9 cellular contexts compared by ENCODE assay signal in the genomic region with DNA sequence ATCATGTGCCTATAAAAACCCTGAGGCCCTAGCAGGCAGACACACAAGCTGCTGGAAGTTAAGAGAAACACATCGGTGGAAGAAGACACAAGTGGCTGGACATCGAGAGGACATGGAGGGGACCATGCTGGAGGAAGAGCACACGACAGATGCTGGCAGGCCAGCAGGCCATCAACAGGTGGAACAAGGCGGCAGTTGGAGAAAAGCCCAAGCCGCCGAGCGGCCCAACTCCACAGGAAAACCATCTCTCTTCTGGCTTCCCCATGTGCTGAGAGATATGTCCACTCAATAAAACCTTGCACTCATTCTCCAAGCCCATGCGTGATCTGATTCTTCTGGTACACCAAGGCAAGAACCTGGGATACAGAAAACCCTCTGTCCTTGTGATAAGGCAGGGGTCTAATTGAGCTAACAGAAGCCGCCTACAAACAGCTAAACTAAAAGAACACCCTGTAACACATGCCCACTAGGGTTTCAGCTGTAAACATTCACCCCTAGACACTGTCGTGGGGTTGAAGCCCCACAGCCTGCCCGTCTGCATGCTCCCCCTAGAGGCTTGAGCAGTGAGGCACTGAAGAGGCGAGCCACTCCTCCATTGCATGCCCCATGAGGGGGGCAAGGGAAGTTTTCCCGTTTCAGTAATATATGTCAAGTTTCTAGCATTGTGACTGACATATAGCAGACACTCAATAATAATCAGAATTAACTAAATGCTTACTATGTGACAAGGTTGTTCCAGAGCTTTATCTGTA. TPM values are rescaled to one million over a fixed set of nuclear protein-coding genes. Genes with fewer than 3 reads are reported as not detected.
DNase-seq lines count a peak whose midpoint lies in the region; ATAC-seq, FAIRE-seq and TF ChIP-seq lines count a peak whose summit lies in the region.
"Had no signal": no experiment of that assay in that cellular context is flagged by ENCODE, and none has a peak within 500 bp of the region (broad histone marks: within the 10 kb centered on the region; RNA-seq: fewer than 3 reads in every experiment).

No MANE protein-coding gene starts in this region.

- peak; percentile 69 for ATAC-seq in stimulated activated naive CD8-positive, alpha-beta T cell treated with anti-CD3 and anti-CD28 coated beads, Interleukin-15, Interleukin-2, amounts not matched to agents 100 U/mL and 50 U/mL, for 24 hours

- H3K4me1 Mint-ChIP-seq in MCF 10A (ENCODE audit: insufficient read depth, unreplicated experiment): no peaks in the 10 kb centered on the region

- 95% methylated on average over 9 of the region's 13 CpGs for WGBS in mammary epithelial cell (ENCODE audit: low coverage, missing lambda C conversion rate)

- CTCF ChIA-PET in mammary epithelial cell (lab: Charles Lee; ENCODE audit: low non-redundant PET) (no interaction called here), MCF 10A (lab: Yijun Ruan, JAX) (interaction anchor here (0.7 to 4.5 kb wide), 8 partner anchors 11 to 363 kb away, joined by 3 to 60 read pairs (median 8); no protein-coding TSS in a partner anchor)

- H3K27ac ChIP-seq in mammary epithelial cell (ENCODE audit: insufficient read depth, low read depth, low read length) (no peak overlapping the region), Karpas-422 (ENCODE audit: low read length) (no peak overlapping the region), kidney (ENCODE audit: low read depth in 2 of 2, low read length in 2 of 2) (no peak overlapping the region)
- H3K27ac ChIP-seq: uterus had no signal

- H3K36me3 ChIP-seq in mammary epithelial cell (ENCODE audit: insufficient read depth, low read length) (no peaks in the 10 kb centered on the region), Karpas-422 (ENCODE audit: insufficient read depth, low read length) (no peaks in the 10 kb centered on the region), kidney (ENCODE audit: control insufficient read depth in 1 of 2, insufficient read depth in 2 of 2, low read length in 2 of 2) (no peaks in the 10 kb centered on the region)
- H3K36me3 ChIP-seq: uterus had no signal

- H4K20me1 ChIP-seq in mammary epithelial cell (ENCODE audit: insufficient read depth, low read length): no peaks in the 10 kb centered on the region
- no peaks in the 10 kb centered on the region for H4K20me1 ChIP-seq in Karpas-422 (ENCODE audit: insufficient read depth, low read depth, low read length)

- no peaks in the 10 kb centered on the region for H3K9me2 ChIP-seq in Karpas-422 (replicated peaks; ENCODE audit: insufficient read depth, low read length)

- no peak for FAIRE-seq in kidney (lab: Jason Lieb, UNC)

- peak; percentile 8 to 34 for TF ChIP-seq CTCF in mammary epithelial cell (conservative IDR thresholded peaks at IDR 0.05 in 1 of 2, IDR thresholded peaks at IDR 0.05 in 1 of 2; ENCODE audit: extremely low read depth in 1 of 2, insufficient read depth in 1 of 2, low read depth in 1 of 2, low read length in 2 of 2)
- TF ChIP-seq CTCF in MCF 10A (IDR thresholded peaks at IDR 0.05; ENCODE audit: unreplicated experiment): no peak
- peak; percentile 64 for TF ChIP-seq CTCF in cardiac fibroblast (IDR thresholded peaks at IDR 0.05; ENCODE audit: low read depth, low read length)
- TF ChIP-seq CTCF in kidney (IDR thresholded peaks at IDR 0.05; ENCODE audit: borderline replicate concordance, extremely low read depth, insufficient read depth): no peak

- H3K4me2 ChIP-seq in mammary epithelial cell (ENCODE audit: insufficient read depth, low read depth, low read length) (no peak overlapping the region), Karpas-422 (ENCODE audit: low read depth, low read length, poor library complexity, severe bottlenecking) (no peak overlapping the region)

- no peaks in the 10 kb centered on the region for H3K9me3 Mint-ChIP-seq in MCF 10A (ENCODE audit: unreplicated experiment)

- no peaks in the 10 kb centered on the region for H3K27me3 ChIP-seq in mammary epithelial cell (ENCODE audit: insufficient read depth, low read length)
- H3K27me3 ChIP-seq in Karpas-422 (ENCODE audit: low read length): no peaks in the 10 kb centered on the region
- H3K27me3 ChIP-seq: uterus had no signal

- no peak overlapping the region for H3K4me3 ChIP-seq in mammary epithelial cell (replicated peaks in 1 of 3; ENCODE audit: insufficient read depth in 1 of 3, low read depth in 2 of 3, low read length in 3 of 3)
- H3K4me3 ChIP-seq in Karpas-422 (ENCODE audit: low read length): no peak overlapping the region
- H3K4me3 ChIP-seq in cardiac fibroblast (replicated peaks in 1 of 2; ENCODE audit: low read depth in 2 of 2, low read length in 2 of 2): no peak overlapping the region
- no peak overlapping the region for H3K4me3 ChIP-seq in kidney (ENCODE audit: low read length in 2 of 2)
- H3K4me3 ChIP-seq: uterus had no signal

- no peaks in the 10 kb centered on the region for H3K27me3 Mint-ChIP-seq in MCF 10A (ENCODE audit: insufficient read depth, unreplicated experiment)

- no peak overlapping the region for H3K4me3 Mint-ChIP-seq in MCF 10A (ENCODE audit: unreplicated experiment)

- intact Hi-C loops in mammary epithelial cell (cut with micrococcal nuclease) (no loop called here), MCF 10A (cut with micrococcal nuclease) (no loop called here), kidney (cut with DNase I) (no loop called here)

- H3K27ac Mint-ChIP-seq in MCF 10A (ENCODE audit: low read depth, unreplicated experiment): no peak overlapping the region

- H3K79me2 ChIP-seq in mammary epithelial cell (ENCODE audit: insufficient read depth, low read length): no peaks in the 10 kb centered on the region
- H3K79me2 ChIP-seq in Karpas-422 (ENCODE audit: low read length): no peaks in the 10 kb centered on the region

- no peak overlapping the region for H2AFZ ChIP-seq in mammary epithelial cell (ENCODE audit: low read depth, low read length)
- H2AFZ ChIP-seq in Karpas-422 (ENCODE audit: low read length): no peak overlapping the region

- DNase-seq in mammary epithelial cell (no peak), MCF 10A (ENCODE audit: unreplicated experiment) (no peak), Karpas-422 (peak; percentile 82), cardiac fibroblast (ENCODE audit: low read depth in 2 of 2) (peak in 1 of 2 donors; percentile 22), G401 (ENCODE audit: low spot score) (no peak), occipital lobe (lab: John Stamatoyannopoulos, UW) (no peak), kidney (no peak)
- peak; percentile 19 for DNase-seq in stimulated activated naive CD8-positive, alpha-beta T cell treated with anti-CD3 and anti-CD28 coated beads, Interleukin-15, Interleukin-2, amounts not matched to agents 100 U/mL and 50 U/mL, for 24 hours
- DNase-seq: uterus had no signal

- BruUV-seq in mammary epithelial cell (replicated peaks; lab: Mats Ljungman, UMichigan) (no TSS peak), MCF 10A (replicated peaks; lab: Mats Ljungman, UMichigan) (no TSS peak)

- in situ Hi-C loops in mammary epithelial cell (cut with MboI; ENCODE audit: low sequenced_read_pairs in 2 of 2) (no loop called here), G401 (cut with HindIII; ENCODE audit: low sequenced_read_pairs) (no loop called here)

- POLR2A ChIA-PET in MCF 10A (lab: Yijun Ruan, JAX): no interaction called here

- dilution Hi-C loops in mammary epithelial cell (cut with HindIII; ENCODE audit: low sequenced_read_pairs): no loop called here

- no peaks in the 10 kb centered on the region for H3K4me1 ChIP-seq in mammary epithelial cell (ENCODE audit: insufficient read depth, low read length)
- no peaks in the 10 kb centered on the region for H3K4me1 ChIP-seq in Karpas-422 (ENCODE audit: low read length)
- no peaks in the 10 kb centered on the region for H3K4me1 ChIP-seq in kidney (ENCODE audit: control insufficient read depth in 1 of 2, insufficient read depth in 1 of 2, low read depth in 1 of 2, low read length in 2 of 2)
- H3K4me1 ChIP-seq: uterus had no signal

- H3K36me3 Mint-ChIP-seq in MCF 10A (ENCODE audit: insufficient read depth, unreplicated experiment): no peaks in the 10 kb centered on the region

- H3K9ac ChIP-seq in mammary epithelial cell (ENCODE audit: insufficient read depth, low read length): no peak overlapping the region
- H3K9ac ChIP-seq in Karpas-422 (ENCODE audit: low read length): no peak overlapping the region
- no peak overlapping the region for H3K9ac ChIP-seq in kidney (ENCODE audit: low read length in 2 of 2)

- H3K9me3 ChIP-seq in mammary epithelial cell (replicated peaks; ENCODE audit: insufficient read depth, low read length): no peaks in the 10 kb centered on the region
- no peaks in the 10 kb centered on the region for H3K9me3 ChIP-seq in Karpas-422 (ENCODE audit: low read length)
- H3K9me3 ChIP-seq in kidney (ENCODE audit: control insufficient read depth in 1 of 2, low read length in 2 of 2): no peaks in the 10 kb centered on the region
- H3K9me3 ChIP-seq: uterus had no signal

RNA-seq across cellular contexts. Expression of gene MMP20, which starts 39.0 kb away (rescaled TPM):
- total RNA-seq in mammary epithelial cell (not detected), MCF 10A (2022) (not detected in 2 replicates), occipital lobe (not detected), kidney (not detected)
- polyA plus RNA-seq in mammary epithelial cell (not detected), kidney (ENCODE audit: insufficient read depth, low read depth, low replicate concordance) (not detected)
- not detected for polyA minus RNA-seq in mammary epithelial cell
- total RNA-seq in Karpas-422 (2014; rRNA removed; shearing (Covaris generic); ENCODE audit: low replicate concordance): not detected in 2 replicates
- not detected in 2 replicates for total RNA-seq in G401 (2014; rRNA removed; shearing (Covaris generic))
- total RNA-seq: uterus had no signal

RNA-seq across cellular contexts. Expression of gene MMP27, which starts 41.4 kb away (rescaled TPM):
- total RNA-seq in mammary epithelial cell (not detected), MCF 10A (2022) (not detected in 2 replicates), occipital lobe (not detected), kidney (not detected)
- polyA plus RNA-seq in mammary epithelial cell (not detected), kidney (ENCODE audit: insufficient read depth, low read depth, low replicate concordance) (not detected)
- not detected for polyA minus RNA-seq in mammary epithelial cell
- total RNA-seq in Karpas-422 (2014; rRNA removed; shearing (Covaris generic); ENCODE audit: low replicate concordance): not detected in 2 replicates
- not detected in 2 replicates for total RNA-seq in G401 (2014; rRNA removed; shearing (Covaris generic))
- total RNA-seq: uterus had no signal

Comparison
In these comparisons a context has a peak if more than half of its experiments do, and no peak if none do; other contexts are left out.
1. CTCF ChIP-seq: peak in mammary epithelial cell (2 of 2) and cardiac fibroblast (single experiment); none in MCF 10A (single experiment) and kidney (single experiment).
2. DNase-seq: peak in Karpas-422 (single experiment) and stimulated activated naive CD8-positive, alpha-beta T cell treated with anti-CD3 and anti-CD28 coated beads, Interleukin-15, Interleukin-2, amounts not matched to agents 100 U/mL and 50 U/mL, for 24 hours (single experiment); none in mammary epithelial cell (single experiment), MCF 10A (single experiment), G401 (single experiment), occipital lobe (single experiment) and kidney (single experiment).